In genomic region chr5:121752149-121752548, GRCh38 we compare ENCODE assay signal across 23 cellular contexts.
"Had no signal": no experiment of that assay in that cellular context is flagged by ENCODE, and none has a peak within 500 bp of the region (broad histone marks: within the 10 kb centered on the region; RNA-seq: fewer than 3 reads in every experiment).

No MANE protein-coding gene starts in this region.

- H3K27me3 ChIP-seq: colonic mucosa, esophagus squamous epithelium, gastrocnemius medialis, heart right ventricle, left lung had no signal

- DNase-seq: colonic mucosa; cortex of kidney; effector CD8-positive, alpha-beta T cell; effector memory CD8-positive, alpha-beta T cell; endodermal cell; erythroblast; esophagus squamous epithelium; foreskin fibroblast; foreskin melanocyte; gastrocnemius medialis; glutamatergic neuron; head of caudate nucleus; heart right ventricle; hippocampal formation; left cardiac atrium; left lung; left ventricle myocardium superior; lower lobe of right lung; mesenchymal stem cell; mucosa of descending colon; naive B cell had no signal

- H3K27ac ChIP-seq: colonic mucosa, epithelial cell of prostate, esophagus squamous epithelium, gastrocnemius medialis, heart right ventricle, left lung, lower lobe of right lung had no signal

- H3K9me3 ChIP-seq: colonic mucosa, esophagus squamous epithelium, gastrocnemius medialis, heart right ventricle, left lung, lower lobe of right lung, mucosa of descending colon had no signal

- H3K4me3 ChIP-seq: colonic mucosa, esophagus squamous epithelium, gastrocnemius medialis, heart right ventricle, left lung, lower lobe of right lung, mucosa of descending colon had no signal

- H3K4me1 ChIP-seq: colonic mucosa, esophagus squamous epithelium, gastrocnemius medialis, heart right ventricle, left lung, lower lobe of right lung had no signal

- ATAC-seq: effector memory CD8-positive, alpha-beta T cell; esophagus mucosa; gastrocnemius medialis; heart right ventricle; left cardiac atrium; left lung; left ventricle myocardium superior; lower lobe of right lung; mucosa of descending colon had no signal

- H3K36me3 ChIP-seq: colonic mucosa, esophagus squamous epithelium, gastrocnemius medialis, heart right ventricle, left lung, lower lobe of right lung had no signal
